In the genomic region with DNA sequence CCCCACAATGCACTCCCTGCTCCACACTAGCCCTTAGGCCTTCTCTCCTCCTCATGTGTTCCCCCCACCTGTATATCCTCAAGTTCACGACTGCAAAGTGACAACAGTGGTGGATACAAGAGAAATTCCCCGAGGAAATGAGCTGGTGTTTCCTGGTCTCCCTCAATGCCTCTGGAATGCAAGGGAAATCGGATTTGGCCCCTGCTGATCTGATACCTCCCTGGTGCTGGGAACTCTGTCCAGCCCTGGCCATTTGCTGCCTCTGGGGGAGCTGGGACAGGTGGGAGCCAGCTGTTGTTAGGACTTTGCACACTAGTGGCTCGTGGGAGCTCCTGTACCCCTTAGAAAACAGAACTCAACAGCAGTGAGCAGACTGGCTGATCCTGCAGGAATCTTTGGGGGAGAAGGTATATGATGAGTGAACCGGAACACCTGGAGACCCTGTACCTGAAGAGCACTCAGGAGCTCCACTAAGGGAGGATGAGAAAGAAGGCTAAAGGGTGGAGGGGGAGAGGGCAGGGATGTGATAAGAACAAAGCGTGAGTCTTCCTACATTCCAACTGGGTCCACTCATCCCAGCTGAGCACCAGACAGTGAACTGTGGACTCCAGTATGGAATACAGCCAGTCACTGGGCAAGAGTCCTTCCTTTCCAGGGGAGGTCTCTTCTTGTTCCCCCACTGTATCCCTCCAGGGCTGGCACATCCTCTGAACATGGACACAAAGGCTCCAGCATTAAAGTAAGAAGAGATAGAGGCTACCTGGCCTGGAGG, we compare ENCODE assay signal across 16 cellular contexts.
A peak's percentile ranks its signal among the peaks of the same experiment; 100 is the strongest.
DNase-seq lines count a peak whose midpoint lies in the region; ATAC-seq and TF ChIP-seq lines count a peak whose summit lies in the region.
"Had no signal": no experiment of that assay in that cellular context is flagged by ENCODE, and none has a peak within 500 bp of the region (broad histone marks: within the 10 kb centered on the region; RNA-seq: fewer than 3 reads in every experiment).

No MANE protein-coding gene starts in this region.

- H3K4me3 ChIP-seq in SJCRH30, result no peak overlapping the region
- H3K4me3 ChIP-seq: BLaER1 treated with 17β-estradiol and CSF1 and Interleukin-3, amounts not matched to agents 10 nM and 100 nM had no signal

- TF ChIP-seq CTCF in foreskin keratinocyte (conservative IDR thresholded peaks at IDR 0.05), result no peak

- H3K9me3 ChIP-seq in SJCRH30 (replicated peaks), result no peaks in the 10 kb centered on the region
- H3K9me3 ChIP-seq: BLaER1 treated with 17β-estradiol and CSF1 and Interleukin-3, amounts not matched to agents 10 nM and 100 nM had no signal

- H3K36me3 ChIP-seq in SJCRH30, result peaks cover 7% of the 10 kb centered on the region; the same call in 1 of the 2 replicates
- H3K36me3 ChIP-seq: BLaER1 treated with 17β-estradiol and CSF1 and Interleukin-3, amounts not matched to agents 10 nM and 100 nM had no signal

- H3K4me1 ChIP-seq in SJCRH30 (peaks cover 75% of the 10 kb centered on the region), foreskin keratinocyte (peaks cover 9% of the 10 kb centered on the region)

- peak overlapping the region; percentile 84 for H3K27ac ChIP-seq in SJCRH30
- H3K27ac ChIP-seq in foreskin keratinocyte, result no peak overlapping the region
- H3K27ac ChIP-seq: BLaER1 treated with 17β-estradiol and CSF1 and Interleukin-3, amounts not matched to agents 10 nM and 100 nM; VCaP had no signal

- peak; percentile 81 for DNase-seq in EL
- DNase-seq in SJCRH30, result peak; percentile 88 to 94
- DNase-seq in foreskin keratinocyte, result peak in 1 of 2 donors; percentile 32
- DNase-seq in pulmonary artery endothelial cell (ENCODE audit: low read depth, low spot score), result peak; percentile 36
- DNase-seq in midbrain (lab: John Stamatoyannopoulos, UW), result no peak
- no peak for DNase-seq in stimulated activated CD4-positive, alpha-beta T cell treated with anti-CD3 and anti-CD28 coated beads, Interleukin-2, amount 100 ng/mL, for 24 hours
- DNase-seq: DMS153; Karpas-422; naive B cell; NCI-H1417 treated with DMSO at 0.1 percent for 48 hours; NCI-H510A; stimulated activated CD4-positive, alpha-beta T cell treated with anti-CD3 and anti-CD28 coated beads, Interleukin-15, amount 100 ng/mL, for 24 hours had no signal

- H3K27me3 ChIP-seq in SJCRH30 (no peaks in the 10 kb centered on the region), foreskin keratinocyte (no peaks in the 10 kb centered on the region)
- H3K27me3 ChIP-seq: BLaER1 treated with 17β-estradiol and CSF1 and Interleukin-3, amounts not matched to agents 10 nM and 100 nM had no signal

- peak; percentile 24 for ATAC-seq in foreskin keratinocyte
- ATAC-seq in GM18498 (IDR thresholded peaks at IDR 0.05; ENCODE audit: unreplicated experiment), result no peak
- ATAC-seq in HG03432 (IDR thresholded peaks at IDR 0.05; ENCODE audit: unreplicated experiment), result no peak

Comparison
In these comparisons a context has a peak if more than half of its experiments do, and no peak if none do; other contexts are left out.
1. DNase-seq: peak in EL (single experiment), SJCRH30 (2 of 2) and pulmonary artery endothelial cell (single experiment); none in midbrain (single experiment) and stimulated activated CD4-positive, alpha-beta T cell treated with anti-CD3 and anti-CD28 coated beads, Interleukin-2, amount 100 ng/mL, for 24 hours (0 of 2).